Comparison of ENCODE assay signal across 11 cellular contexts in genomic region chr1:213669512-213669911, GRCh38.
DNase-seq lines count a peak whose midpoint lies in the region; ATAC-seq and TF ChIP-seq lines count a peak whose summit lies in the region.
"Had no signal": no experiment of that assay in that cellular context is flagged by ENCODE, and none has a peak within 500 bp of the region (broad histone marks: within the 10 kb centered on the region; RNA-seq: fewer than 3 reads in every experiment).

No MANE protein-coding gene starts in this region.

- H3K9me3 ChIP-seq in MM.1S (replicated peaks; ENCODE audit: insufficient read depth, low read length) = no peaks in the 10 kb centered on the region
- no peaks in the 10 kb centered on the region for H3K9me3 ChIP-seq in mucosa of descending colon
- H3K9me3 ChIP-seq: BE2C had no signal

- H3K4me2 ChIP-seq in MM.1S (ENCODE audit: low read depth, low read length) = peak overlapping the region; percentile 51

- peaks cover 43% of the 10 kb centered on the region for H3K4me1 ChIP-seq in MM.1S (ENCODE audit: low read length)
- peaks cover 6% of the 10 kb centered on the region for H3K4me1 ChIP-seq in mucosa of descending colon (ENCODE audit: low read depth)
- H3K4me1 ChIP-seq: BE2C had no signal

- TF ChIP-seq CTCF in MM.1S (IDR thresholded peaks at IDR 0.05; ENCODE audit: low read length) = no peak
- TF ChIP-seq CTCF in mucosa of descending colon (IDR thresholded peaks at IDR 0.05) = no peak
- TF ChIP-seq CTCF in MCF 10A (IDR thresholded peaks at IDR 0.05; ENCODE audit: unreplicated experiment) = no peak

- no peaks in the 10 kb centered on the region for H3K27me3 ChIP-seq in MM.1S (replicated peaks; ENCODE audit: insufficient read depth, low read length)
- H3K27me3 ChIP-seq: BE2C had no signal

- no peaks in the 10 kb centered on the region for H3K4me1 Mint-ChIP-seq in MCF 10A (ENCODE audit: insufficient read depth, unreplicated experiment)

- no peaks in the 10 kb centered on the region for H3K9me2 ChIP-seq in MM.1S (replicated peaks; ENCODE audit: insufficient read depth, low read length)

- H4K20me1 ChIP-seq in MM.1S (ENCODE audit: insufficient read depth, low read length) = no peaks in the 10 kb centered on the region

- DNase-seq in MM.1S = no peak
- DNase-seq in ecto neural progenitor cell (ENCODE audit: low spot score) = peak; percentile 1
- DNase-seq in mucosa of descending colon = no peak
- DNase-seq in ureter (ENCODE audit: low spot score) = no peak
- DNase-seq in MCF 10A (ENCODE audit: unreplicated experiment) = no peak
- no peak for DNase-seq in AML-193 (lab: John Stamatoyannopoulos, UW)
- DNase-seq: BE2C, C1 segment of cervical spinal cord, H9, IMR-90 had no signal

- intact Hi-C loops in mucosa of descending colon (cut with DNase I, micrococcal nuclease) = no loop called here
- intact Hi-C loops in MCF 10A (cut with micrococcal nuclease) = loop anchor here (10.0 kb wide), 1 partner anchor 455 kb away; no protein-coding TSS in a partner anchor

- BruUV-seq in MCF 10A (replicated peaks; lab: Mats Ljungman, UMichigan) = no TSS peak

- 0 out of 2 replicates have a peak overlapping the region, but pooled peaks have one; percentile 6 for H3K9ac ChIP-seq in MM.1S (ENCODE audit: low read length)

- CTCF ChIA-PET in MCF 10A (lab: Yijun Ruan, JAX) = no interaction called here

- H3K27ac Mint-ChIP-seq in MCF 10A (ENCODE audit: low read depth, unreplicated experiment) = no peak overlapping the region
- H3K27ac Mint-ChIP-seq: CD4-positive, CD25-positive, alpha-beta regulatory T cell had no signal

- H3K36me3 ChIP-seq in MM.1S (replicated peaks; ENCODE audit: insufficient read depth, low read length) (no peaks in the 10 kb centered on the region), mucosa of descending colon (ENCODE audit: low read depth) (no peaks in the 10 kb centered on the region)
- H3K36me3 ChIP-seq: BE2C had no signal

- ATAC-seq in mucosa of descending colon = peak; percentile 65

- no peaks in the 10 kb centered on the region for H3K79me2 ChIP-seq in MM.1S (ENCODE audit: low read length)

- H3K4me3 ChIP-seq in MM.1S (ENCODE audit: low read length) (no peak overlapping the region), mucosa of descending colon (no peak overlapping the region)

- peaks cover 17% of the 10 kb centered on the region for H3F3A ChIP-seq in MM.1S (ENCODE audit: insufficient read depth, low read length)

- POLR2A ChIA-PET in MCF 10A (lab: Yijun Ruan, JAX) = no interaction called here

- peaks cover 27% of the 10 kb centered on the region for H3K27me3 Mint-ChIP-seq in MCF 10A (ENCODE audit: insufficient read depth, unreplicated experiment)

- no peak overlapping the region for H3K4me3 Mint-ChIP-seq in MCF 10A (ENCODE audit: unreplicated experiment)
- H3K4me3 Mint-ChIP-seq: CD4-positive, CD25-positive, alpha-beta regulatory T cell; H9 had no signal

- H3K27ac ChIP-seq in MM.1S (ENCODE audit: low read length) = peak overlapping the region; percentile 66; the same call in 1 of the 2 replicates

- no peaks in the 10 kb centered on the region for H3K36me3 Mint-ChIP-seq in MCF 10A (ENCODE audit: insufficient read depth, unreplicated experiment)
- H3K36me3 Mint-ChIP-seq: CD4-positive, CD25-positive, alpha-beta regulatory T cell had no signal

- peak overlapping the region; percentile 36; the same call in 1 of the 2 replicates for H2AFZ ChIP-seq in MM.1S (ENCODE audit: low read length)

- no peaks in the 10 kb centered on the region for H3K9me3 Mint-ChIP-seq in MCF 10A (ENCODE audit: unreplicated experiment)
